17 cellular contexts compared by ENCODE assay signal in genomic region chr17:76474894-76475293, GRCh38. TPM values are rescaled to one million over a fixed set of nuclear protein-coding genes. Genes with fewer than 3 reads are reported as not detected.
DNase-seq lines count a peak whose midpoint lies in the region; ATAC-seq, FAIRE-seq and TF ChIP-seq lines count a peak whose summit lies in the region.
"Had no signal": no experiment of that assay in that cellular context is flagged by ENCODE, and none has a peak within 500 bp of the region (broad histone marks: within the 10 kb centered on the region; RNA-seq: fewer than 3 reads in every experiment).

No MANE protein-coding gene starts in this region.

- POLR2A ChIA-PET in Panc1 (lab: Charles Lee) = interaction anchor here (0.5 kb wide), 1 partner anchor 268 kb away, joined by 3 read pairs; no protein-coding TSS in a partner anchor

- H3K27me3 ChIP-seq in heart right ventricle (no peaks in the 10 kb centered on the region), Panc1 (ENCODE audit: control insufficient read depth, insufficient read depth, low read length) (no peaks in the 10 kb centered on the region)
- H3K27me3 ChIP-seq: BLaER1 had no signal

- H3K9me3 ChIP-seq in heart right ventricle (no peaks in the 10 kb centered on the region), Panc1 (ENCODE audit: control insufficient read depth, insufficient read depth, low read depth, low read length) (no peaks in the 10 kb centered on the region)
- H3K9me3 ChIP-seq: BLaER1, HAP-1 had no signal

- H3K27me3 Mint-ChIP-seq in naive B cell = no peaks in the 10 kb centered on the region
- H3K27me3 Mint-ChIP-seq in stimulated activated naive B cell treated with anti-CD40 and anti-IgM and Interleukin-4, amounts not matched to agents 10 μg/mL and 1 μg/mL and 100 μg/mL, for 72 hours = no peaks in the 10 kb centered on the region
- H3K27me3 Mint-ChIP-seq: CD8-positive, alpha-beta memory T cell had no signal

- H3K27ac Mint-ChIP-seq in naive B cell = peak overlapping the region in 4 of 6 donors; percentile 24 to 93 (median 56)
- H3K27ac Mint-ChIP-seq in stimulated activated naive B cell treated with anti-CD40 and anti-IgM and Interleukin-4, amounts not matched to agents 10 μg/mL and 1 μg/mL and 100 μg/mL, for 72 hours = peak overlapping the region; percentile 83
- H3K27ac Mint-ChIP-seq: HFFc6 had no signal

- TF ChIP-seq POLR2A in GM12891 (IDR thresholded peaks at IDR 0.05; ENCODE audit: low read depth, low read length) = no peak

- CTCF ChIA-PET in Panc1 (lab: Charles Lee) = interaction anchor here (0.5 to 1.2 kb wide), 2 partner anchors 9 to 175 kb away, joined by 3 to 5 read pairs; no protein-coding TSS in a partner anchor

- H3K4me1 ChIP-seq in heart right ventricle (peaks cover 0 to 3% (median 0%) of the 10 kb centered on the region in 9 donors), Panc1 (ENCODE audit: control insufficient read depth, insufficient read depth, low read length) (no peaks in the 10 kb centered on the region)
- H3K4me1 ChIP-seq: HAP-1 had no signal

- no peak for FAIRE-seq in GM12891 (lab: Jason Lieb, UNC)
- FAIRE-seq: GM18507, H1 had no signal

- DNase-seq in Right ventricle myocardium inferior (ENCODE audit: missing footprints) (peak; percentile 67), heart right ventricle (no peak), Panc1 (ENCODE audit: low read depth, low spot score) (no peak), naive B cell (no peak), NCI-H1436 treated with DMSO at 0.1 percent for 48 hours (lab: John Stamatoyannopoulos, UW) (no peak), GM12891 (ENCODE audit: insufficient read length, low spot score) (no peak)
- no peak for DNase-seq in stimulated activated naive B cell treated with anti-CD40 and anti-IgM and Interleukin-4, amounts not matched to agents 10 μg/mL and 1 μg/mL and 100 μg/mL, for 72 hours
- DNase-seq in activated CD8-positive, alpha-beta memory T cell treated with anti-CD3 and anti-CD28 coated beads, Interleukin-2, amount 50 U/mL, for 48 hours = no peak
- DNase-seq: CD8-positive, alpha-beta memory T cell; DMS53; HFFc6 had no signal

- H3K4me3 ChIP-seq in heart right ventricle = no peak overlapping the region
- H3K4me3 ChIP-seq in Panc1 (ENCODE audit: low read depth in 2 of 2, low read length in 2 of 2) = no peak overlapping the region
- H3K4me3 ChIP-seq: BLaER1, HAP-1 had no signal

- peaks cover 39 to 59% (median 41%) of the 10 kb centered on the region in 3 donors for H3K4me1 Mint-ChIP-seq in naive B cell
- H3K4me1 Mint-ChIP-seq in stimulated activated naive B cell treated with anti-CD40 and anti-IgM and Interleukin-4, amounts not matched to agents 10 μg/mL and 1 μg/mL and 100 μg/mL, for 72 hours = peaks cover 20 to 37% of the 10 kb centered on the region in 2 donors
- H3K4me1 Mint-ChIP-seq: CD8-positive, alpha-beta memory T cell had no signal

- H3K36me3 ChIP-seq in heart right ventricle (peaks cover 0 to 89% (median 0%) of the 10 kb centered on the region in 9 donors), Panc1 (ENCODE audit: control insufficient read depth, insufficient read depth, low read length) (no peaks in the 10 kb centered on the region)

- intact Hi-C loops in Right ventricle myocardium inferior (cut with DNase I) (no loop called here), heart right ventricle (cut with DNase I) (loop anchor here in 1 of 10 donors (5.0 kb wide), 1 partner anchor 1392 kb away; no protein-coding TSS in a partner anchor), Panc1 (cut with micrococcal nuclease; ENCODE audit: unreplicated experiment) (no loop called here)

- ATAC-seq in Right ventricle myocardium inferior = no peak
- no peak for ATAC-seq in heart right ventricle
- ATAC-seq in Panc1 = no peak
- no peak for ATAC-seq in naive B cell (ENCODE audit: low read depth in 2 of 2)
- no peak for ATAC-seq in stimulated activated naive B cell treated with anti-CD40 and anti-IgM and Interleukin-4, amounts not matched to agents 10 μg/mL and 1 μg/mL and 100 μg/mL, for 72 hours (replicated peaks)

- no peaks in the 10 kb centered on the region for H3K9me3 Mint-ChIP-seq in naive B cell
- H3K9me3 Mint-ChIP-seq in stimulated activated naive B cell treated with anti-CD40 and anti-IgM and Interleukin-4, amounts not matched to agents 10 μg/mL and 1 μg/mL and 100 μg/mL, for 72 hours = no peaks in the 10 kb centered on the region
- H3K9me3 Mint-ChIP-seq: CD8-positive, alpha-beta memory T cell; HFFc6 had no signal

- H3K36me3 Mint-ChIP-seq in naive B cell = peaks cover 5 to 34% of the 10 kb centered on the region in 2 donors
- peaks cover 50 to 68% of the 10 kb centered on the region in 2 donors for H3K36me3 Mint-ChIP-seq in stimulated activated naive B cell treated with anti-CD40 and anti-IgM and Interleukin-4, amounts not matched to agents 10 μg/mL and 1 μg/mL and 100 μg/mL, for 72 hours

- peak overlapping the region in 1 of 8 donors; percentile 23 for H3K4me3 Mint-ChIP-seq in naive B cell
- no peak overlapping the region for H3K4me3 Mint-ChIP-seq in stimulated activated naive B cell treated with anti-CD40 and anti-IgM and Interleukin-4, amounts not matched to agents 10 μg/mL and 1 μg/mL and 100 μg/mL, for 72 hours
- H3K4me3 Mint-ChIP-seq: CD8-positive, alpha-beta memory T cell; HFFc6 had no signal

- TF ChIP-seq CTCF in heart right ventricle (IDR thresholded peaks at IDR 0.05) = no peak
- no peak for TF ChIP-seq CTCF in Panc1 (IDR thresholded peaks at IDR 0.05)

- no peak overlapping the region for H3K27ac ChIP-seq in heart right ventricle
- H3K27ac ChIP-seq in Panc1 (ENCODE audit: low read length) = no peak overlapping the region
- H3K27ac ChIP-seq: 22Rv1, BLaER1 had no signal

- WGBS in heart right ventricle, 2 donors = 96 to 97% methylated on average over 15 of the region's 15 CpGs

- in situ Hi-C loops in Panc1 (cut with HindIII; ENCODE audit: low pct_unique_long_range_greater_than_20kb, low sequenced_read_pairs) = no loop called here

- BruUV-seq in Panc1 (replicated peaks; lab: Mats Ljungman, UMichigan) = TSS peak; percentile 61

TF ChIP-seq in GM12891, 5 proteins besides CTCF, POLR2A, EP300 and RAD21:
- TF ChIP-seq PAX5 (IDR thresholded peaks at IDR 0.05; ENCODE audit: insufficient read depth, low read length, severe bottlenecking) = no peak
- no peak for TF ChIP-seq TAF1 (IDR thresholded peaks at IDR 0.05; ENCODE audit: low read depth, low read length)
- no peak for TF ChIP-seq SPI1 (IDR thresholded peaks at IDR 0.05; ENCODE audit: low read depth, low read length)
- no peak for TF ChIP-seq POLR2AphosphoS5 (IDR thresholded peaks at IDR 0.05; ENCODE audit: low read depth, low read length)
- TF ChIP-seq POU2F2 (IDR thresholded peaks at IDR 0.05; ENCODE audit: low read depth, low read length) = no peak

RNA-seq across cellular contexts. Expression of gene AANAT, which starts 7.5 kb away (rescaled TPM):
- total RNA-seq in Right ventricle myocardium inferior (not detected), heart right ventricle (under 1 TPM in 1 of 10 donors, not detected in 9; 0.98 TPM), Panc1 (2021; ENCODE audit: unreplicated experiment) (not detected)
- polyA plus RNA-seq in heart right ventricle (under 1 TPM in 1 of 2 donors, not detected in 1; 0.73 TPM), naive B cell (ENCODE audit: low read depth in 6 of 6) (1 to 10 TPM in 1 of 6 donors, under 1 TPM in 2, not detected in 3; 0.24 to 1.2 (median 0.43) TPM)
- 0.24 TPM for polyA plus RNA-seq in Panc1 (2012; ENCODE audit: insufficient read length)
- 0.13 TPM for polyA plus RNA-seq in GM12891 (2012; ENCODE audit: low read depth, missing spikeins)
- total RNA-seq: A673; CD8-positive, alpha-beta memory T cell; H1 had no signal
- polyA plus RNA-seq: CD8-positive, alpha-beta memory T cell had no signal

RNA-seq across cellular contexts. Expression of gene UBE2O, which starts 21.9 kb away (rescaled TPM):
- total RNA-seq in Right ventricle myocardium inferior (35.4 TPM), heart right ventricle (10 to 100 TPM; 31.0 to 39.0 (median 36.9) TPM), Panc1 (2021; ENCODE audit: unreplicated experiment) (47.5 TPM)
- polyA plus RNA-seq in heart right ventricle (10 to 100 TPM in 1 of 2 donors, 1 to 10 TPM in 1; 9.1 to 22.5 TPM), naive B cell (ENCODE audit: low read depth in 6 of 6) (10 to 100 TPM; 11.0 to 26.0 (median 16.4) TPM)
- 57.7 TPM for polyA plus RNA-seq in Panc1 (2012; ENCODE audit: insufficient read length)
- polyA plus RNA-seq in GM12891 (2012; ENCODE audit: low read depth, missing spikeins) = 14.6 TPM

RNA-seq across cellular contexts. Expression of gene RHBDF2, which starts 26.3 kb away (rescaled TPM):
- 17.9 TPM for total RNA-seq in Right ventricle myocardium inferior
- 10 to 100 TPM in 4 of 10 donors, 1 to 10 TPM in 6; 6.5 to 33.1 (median 7.7) TPM for total RNA-seq in heart right ventricle
- polyA plus RNA-seq in heart right ventricle = 10 to 100 TPM; 13.5 to 27.0 TPM
- 67.8 TPM for total RNA-seq in Panc1 (2021; ENCODE audit: unreplicated experiment)
- polyA plus RNA-seq in Panc1 (2012; ENCODE audit: insufficient read length) = 77.4 TPM
- polyA plus RNA-seq in naive B cell (ENCODE audit: low read depth in 6 of 6) = 100 to 1,000 TPM in 1 of 6 donors, 10 to 100 TPM in 5; 44.0 to 148 (median 51.7) TPM
- polyA plus RNA-seq in GM12891 (2012; ENCODE audit: low read depth, missing spikeins) = 11.8 TPM
